Comparison of ENCODE assay signal across 29 cellular contexts in the genomic region with DNA sequence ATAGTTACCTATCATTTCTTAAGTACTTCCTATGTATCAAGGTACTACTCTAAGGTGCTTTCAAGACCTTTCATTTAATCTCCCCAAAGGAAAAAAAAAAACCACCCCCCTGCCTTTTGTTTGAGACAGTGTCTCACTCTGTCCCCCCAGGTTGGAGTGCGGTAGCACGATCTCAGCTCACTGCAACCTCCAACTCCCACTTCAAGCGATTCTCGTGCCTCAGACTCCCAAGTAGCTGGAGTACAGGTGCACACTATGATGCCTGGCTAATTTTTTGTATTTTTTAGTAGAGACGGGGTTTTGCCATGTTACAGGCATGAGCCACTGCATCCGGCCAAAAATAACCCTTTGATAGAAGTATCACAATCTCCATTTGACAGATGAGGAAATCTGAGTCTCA. TPM values are rescaled to one million over a fixed set of nuclear protein-coding genes. Genes with fewer than 3 reads are reported as not detected.
A peak's percentile ranks its signal among the peaks of the same experiment; 100 is the strongest.
DNase-seq lines count a peak whose midpoint lies in the region; ATAC-seq and TF ChIP-seq lines count a peak whose summit lies in the region.
"Had no signal": no experiment of that assay in that cellular context is flagged by ENCODE, and none has a peak within 500 bp of the region (broad histone marks: within the 10 kb centered on the region; RNA-seq: fewer than 3 reads in every experiment).

No MANE protein-coding gene starts in this region.

- H3K27ac Mint-ChIP-seq in activated T-cell treated with anti-CD3 and anti-CD28 coated beads, Interleukin-2, amount 50 U/mL, for 24 hours, result peak overlapping the region; percentile 89
- H3K27ac Mint-ChIP-seq in GM23338 (no peak overlapping the region), progenitor cell of endocrine pancreas (peak overlapping the region; percentile 87)
- H3K27ac Mint-ChIP-seq in activated T-helper 17 cell treated with anti-CD3 and anti-CD28 coated beads, Interleukin-2, amount 50 U/mL, for 72 hours, result peak overlapping the region; percentile 81

- H3K4me3 ChIP-seq in GM23338, result no peak overlapping the region
- H3K4me3 ChIP-seq: BLaER1, gastrocnemius medialis, GM12878, SK-N-MC, upper lobe of left lung had no signal

- no peak overlapping the region for H3K4me2 ChIP-seq in GM23338
- H3K4me2 ChIP-seq: BLaER1 had no signal

- H3K36me3 ChIP-seq in GM23338 (ENCODE audit: insufficient read depth), result no peaks in the 10 kb centered on the region
- H3K36me3 ChIP-seq: gastrocnemius medialis, upper lobe of left lung, WERI-Rb-1 had no signal

- peaks cover 59% of the 10 kb centered on the region for H3K4me1 Mint-ChIP-seq in activated T-cell treated with anti-CD3 and anti-CD28 coated beads, Interleukin-2, amount 50 U/mL, for 24 hours (ENCODE audit: low read depth)
- H3K4me1 Mint-ChIP-seq in GM23338 (peaks cover 38% of the 10 kb centered on the region), progenitor cell of endocrine pancreas (ENCODE audit: low read depth) (peaks cover 49% of the 10 kb centered on the region)
- H3K4me1 Mint-ChIP-seq in activated T-helper 17 cell treated with anti-CD3 and anti-CD28 coated beads, Interleukin-2, amount 50 U/mL, for 72 hours, result peaks cover 23% of the 10 kb centered on the region

- no peak for ATAC-seq in GM23338
- no peak for ATAC-seq in activated T-helper 17 cell treated with anti-CD3 and anti-CD28 coated beads, Interleukin-2, amount 50 U/mL, for 72 hours (replicated peaks)
- ATAC-seq: gastrocnemius medialis, GM12878, right cardiac atrium had no signal

- H3K4me3 Mint-ChIP-seq in activated T-cell treated with anti-CD3 and anti-CD28 coated beads, Interleukin-2, amount 50 U/mL, for 24 hours, result peak overlapping the region; percentile 56
- H3K4me3 Mint-ChIP-seq in GM23338, result no peak overlapping the region
- peak overlapping the region; percentile 22 for H3K4me3 Mint-ChIP-seq in activated T-helper 17 cell treated with anti-CD3 and anti-CD28 coated beads, Interleukin-2, amount 50 U/mL, for 72 hours
- H3K4me3 Mint-ChIP-seq in progenitor cell of endocrine pancreas (ENCODE audit: low read depth), result no peak overlapping the region
- H3K4me3 Mint-ChIP-seq: neural crest cell had no signal

- TF ChIP-seq CTCF in GM23338 (conservative IDR thresholded peaks at IDR 0.05; ENCODE audit: low read depth in 2 of 2) (no peak), progenitor cell of endocrine pancreas (IDR thresholded peaks at IDR 0.05; ENCODE audit: unreplicated experiment) (no peak)

- peaks cover 54% of the 10 kb centered on the region for H3K4me1 ChIP-seq in GM23338 (ENCODE audit: insufficient read depth)
- H3K4me1 ChIP-seq: parathyroid adenoma had no signal

- H3K27me3 ChIP-seq in GM23338 (ENCODE audit: insufficient read depth), result no peaks in the 10 kb centered on the region
- H3K27me3 ChIP-seq: BLaER1, gastrocnemius medialis, upper lobe of left lung had no signal

- 0 out of 2 replicates have a peak, but pooled peaks cover 7% of the 10 kb centered on the region for H3F3A ChIP-seq in GM23338 (replicated peaks; ENCODE audit: low read depth)

- H4K20me1 ChIP-seq in GM23338 (replicated peaks; ENCODE audit: insufficient read depth), result peaks cover 27% of the 10 kb centered on the region

- no peak for DNase-seq in activated T-cell treated with anti-CD3 and anti-CD28 coated beads, Interleukin-2, amount 50 U/mL, for 24 hours
- no peak for DNase-seq in activated T-cell treated with anti-CD3 and anti-CD28 coated beads for 4 hours
- DNase-seq in GM23338 (ENCODE audit: low spot score), result no peak
- no peak for DNase-seq in progenitor cell of endocrine pancreas (ENCODE audit: low spot score, unreplicated experiment)
- DNase-seq in NK-92 treated with Interleukin-12 subunit alpha and Interleukin-12 subunit beta, amount 100 ng/mL, for 24 hours (lab: John Stamatoyannopoulos, UW), result no peak
- no peak for DNase-seq in AG20443 (ENCODE audit: low spot score)
- DNase-seq in GM19238 (ENCODE audit: insufficient read length, low spot score), result no peak
- DNase-seq: ACHN, Calu3, cerebellar nuclear complex, DND-41, gastrocnemius medialis, hippocampal formation, KBM-7, left colon, mammary epithelial cell, NCI-H1105 treated with DMSO at 0.1 percent for 48 hours, NCI-H2029, NCI-H345, NCI-H748 treated with DMSO at 0.1 percent for 48 hours, right cardiac atrium, upper lobe of left lung, WERI-Rb-1 had no signal

- H3K9me2 ChIP-seq in GM23338 (ENCODE audit: insufficient read depth), result no peaks in the 10 kb centered on the region

- H3K9me3 Mint-ChIP-seq in activated T-cell treated with anti-CD3 and anti-CD28 coated beads, Interleukin-2, amount 50 U/mL, for 24 hours, result no peaks in the 10 kb centered on the region
- H3K9me3 Mint-ChIP-seq in GM23338 (no peaks in the 10 kb centered on the region), progenitor cell of endocrine pancreas (ENCODE audit: low read depth) (no peaks in the 10 kb centered on the region)
- H3K9me3 Mint-ChIP-seq in activated T-helper 17 cell treated with anti-CD3 and anti-CD28 coated beads, Interleukin-2, amount 50 U/mL, for 72 hours, result no peaks in the 10 kb centered on the region
- H3K9me3 Mint-ChIP-seq: neural crest cell had no signal

- H3K79me2 ChIP-seq in GM23338 (replicated peaks; ENCODE audit: insufficient read depth), result peaks cover 98% of the 10 kb centered on the region

- peak overlapping the region; percentile 70; the same call in 1 of the 2 replicates for H3K27ac ChIP-seq in GM23338 (ENCODE audit: low read depth)
- H3K27ac ChIP-seq: BLaER1, gastrocnemius medialis, parathyroid adenoma, SK-N-MC, upper lobe of left lung, WERI-Rb-1 had no signal

- H3K36me3 Mint-ChIP-seq in activated T-cell treated with anti-CD3 and anti-CD28 coated beads, Interleukin-2, amount 50 U/mL, for 24 hours (ENCODE audit: low read depth), result peaks cover 17% of the 10 kb centered on the region
- H3K36me3 Mint-ChIP-seq in GM23338 (ENCODE audit: low read depth), result 0 out of 3 replicates have a peak, but pooled peaks cover 2% of the 10 kb centered on the region
- H3K36me3 Mint-ChIP-seq in activated T-helper 17 cell treated with anti-CD3 and anti-CD28 coated beads, Interleukin-2, amount 50 U/mL, for 72 hours (ENCODE audit: low read depth), result peaks cover 53% of the 10 kb centered on the region
- H3K36me3 Mint-ChIP-seq in progenitor cell of endocrine pancreas (ENCODE audit: insufficient read depth), result peaks cover 12% of the 10 kb centered on the region

- no peak overlapping the region for H2AFZ ChIP-seq in GM23338
- H2AFZ ChIP-seq: parathyroid adenoma had no signal

- no peaks in the 10 kb centered on the region for H3K27me3 Mint-ChIP-seq in activated T-cell treated with anti-CD3 and anti-CD28 coated beads, Interleukin-2, amount 50 U/mL, for 24 hours
- H3K27me3 Mint-ChIP-seq in GM23338 (ENCODE audit: insufficient read depth, low read depth, poor library complexity) (peaks cover 3% of the 10 kb centered on the region), progenitor cell of endocrine pancreas (no peaks in the 10 kb centered on the region)
- no peaks in the 10 kb centered on the region for H3K27me3 Mint-ChIP-seq in activated T-helper 17 cell treated with anti-CD3 and anti-CD28 coated beads, Interleukin-2, amount 50 U/mL, for 72 hours

TF ChIP-seq in GM23338, 12 proteins besides CTCF, POLR2A, EP300 and RAD21 (continues in another document):
- TF ChIP-seq CREB1 (CRISPR knock-in tag; IDR thresholded peaks at IDR 0.05; ENCODE audit: low read depth), result no peak
- TF ChIP-seq ETS1 (IDR thresholded peaks at IDR 0.05), result no peak
- no peak for TF ChIP-seq ZNF114 (CRISPR knock-in tag; IDR thresholded peaks at IDR 0.05)
- TF ChIP-seq NANOG (IDR thresholded peaks at IDR 0.05; ENCODE audit: borderline replicate concordance), result no peak
- TF ChIP-seq JUNB (IDR thresholded peaks at IDR 0.05; ENCODE audit: unreplicated experiment), result no peak

RNA-seq across cellular contexts. Expression of gene SERINC5, which starts 29.9 kb away (rescaled TPM):
- 101 and 107 TPM in 2 replicates for total RNA-seq in GM23338 (2014; rRNA removed; shearing (Covaris generic))
- 32.3 and 34.0 TPM in 2 replicates for polyA plus RNA-seq in GM23338 (2016; fragmentation: Nextera tagmentation; extraction: Ambion mirVana)
- 10 to 100 TPM; 50.7 to 76.7 TPM for total RNA-seq in activated T-helper 17 cell treated with anti-CD3 and anti-CD28 coated beads, Interleukin-2, amount 50 U/mL, for 72 hours
- 174 and 198 TPM in 2 replicates for total RNA-seq in progenitor cell of endocrine pancreas

Comparison
In these comparisons a context has a peak if more than half of its experiments do, and no peak if none do; other contexts are left out.
1. H3K4me3 Mint-ChIP-seq: peak in activated T-cell treated with anti-CD3 and anti-CD28 coated beads, Interleukin-2, amount 50 U/mL, for 24 hours (single experiment) and activated T-helper 17 cell treated with anti-CD3 and anti-CD28 coated beads, Interleukin-2, amount 50 U/mL, for 72 hours (single experiment); none in GM23338 (single experiment) and progenitor cell of endocrine pancreas (single experiment).